Comparison of ENCODE assay signal across 1 cellular context in the genomic region with DNA sequence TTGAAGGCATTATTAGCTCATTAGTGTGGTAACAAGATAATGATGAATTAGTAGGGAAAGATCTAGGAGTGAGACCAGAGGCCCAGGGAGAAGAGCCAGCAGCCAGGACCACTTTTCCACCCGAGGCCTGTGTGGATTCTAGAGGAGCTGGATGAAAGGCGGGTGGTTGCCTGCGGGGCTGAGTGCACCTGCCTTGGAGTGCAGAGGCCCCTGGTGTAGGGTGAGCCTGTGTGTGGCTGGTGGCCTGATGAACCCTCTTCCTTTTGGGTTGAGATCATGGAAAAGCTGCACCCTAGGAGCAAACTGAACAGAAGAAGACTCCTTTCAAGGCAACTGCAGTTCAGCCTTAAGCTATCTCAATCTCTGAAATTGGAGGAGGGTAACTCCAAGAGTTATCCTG.
TF ChIP-seq lines count a peak whose summit lies in the region.

No MANE protein-coding gene starts in this region.

TF ChIP-seq in GM23338, 12 proteins besides CTCF, POLR2A, EP300 and RAD21 (continued from another document):
- no peak for TF ChIP-seq JUNB (IDR thresholded peaks at IDR 0.05; ENCODE audit: unreplicated experiment)
- no peak for TF ChIP-seq ZNF331 (CRISPR knock-in tag; IDR thresholded peaks at IDR 0.05; ENCODE audit: low read depth)
